ENCODE assay signal across 14 cellular contexts in genomic region chr17:65593092-65593869, GRCh38. TPM values are rescaled to one million over a fixed set of nuclear protein-coding genes. Genes with fewer than 3 reads are reported as not detected.
DNase-seq lines count a peak whose midpoint lies in the region; ATAC-seq and TF ChIP-seq lines count a peak whose summit lies in the region.
"Had no signal": no experiment of that assay in that cellular context is flagged by ENCODE, and none has a peak within 500 bp of the region (broad histone marks: within the 10 kb centered on the region; RNA-seq: fewer than 3 reads in every experiment).

No MANE protein-coding gene starts in this region.

- no peaks in the 10 kb centered on the region for H3K9me3 Mint-ChIP-seq in CD4-positive, alpha-beta memory T cell
- no peaks in the 10 kb centered on the region for H3K9me3 Mint-ChIP-seq in brain
- H3K9me3 Mint-ChIP-seq in naive thymus-derived CD4-positive, alpha-beta T cell = no peaks in the 10 kb centered on the region
- peaks cover 0 to 5% (median 2%) of the 10 kb centered on the region in 7 donors for H3K9me3 Mint-ChIP-seq in CD14-positive monocyte
- no peaks in the 10 kb centered on the region for H3K9me3 Mint-ChIP-seq in osteocyte (ENCODE audit: unreplicated experiment)
- H3K9me3 Mint-ChIP-seq: natural killer cell had no signal

- H3K27ac Mint-ChIP-seq in CD4-positive, alpha-beta memory T cell = no peak overlapping the region
- H3K27ac Mint-ChIP-seq in brain (peak overlapping the region in 4 of 5 experiments; percentile 51 to 96 (median 92)), CD14-positive monocyte (no peak overlapping the region), osteocyte (ENCODE audit: unreplicated experiment) (no peak overlapping the region)
- peak overlapping the region in 5 of 9 donors; percentile 25 to 76 (median 40) for H3K27ac Mint-ChIP-seq in naive thymus-derived CD4-positive, alpha-beta T cell
- H3K27ac Mint-ChIP-seq: natural killer cell had no signal

- no peak overlapping the region for H3K9ac ChIP-seq in HUES48 (ENCODE audit: low read depth, low read length)

- no peak overlapping the region for H3K4me3 ChIP-seq in CD4-positive, alpha-beta memory T cell (ENCODE audit: low read length in 2 of 2)
- peak overlapping the region; percentile 46 for H3K4me3 ChIP-seq in HUES48 (ENCODE audit: low read depth, low read length)
- H3K4me3 ChIP-seq in naive thymus-derived CD4-positive, alpha-beta T cell (ENCODE audit: low read length) = peak overlapping the region; percentile 9
- no peak overlapping the region for H3K4me3 ChIP-seq in left lung
- H3K4me3 ChIP-seq: K562 had no signal

- peaks cover 4 to 5% of the 10 kb centered on the region in 2 donors for H3K27me3 Mint-ChIP-seq in CD4-positive, alpha-beta memory T cell
- H3K27me3 Mint-ChIP-seq in brain (no peaks in the 10 kb centered on the region), CD14-positive monocyte (ENCODE audit: low read depth in 3 of 3) (peaks cover 17 to 28% (median 19%) of the 10 kb centered on the region in 3 donors), osteocyte (ENCODE audit: unreplicated experiment) (no peaks in the 10 kb centered on the region)
- peaks cover 0 to 5% (median 0%) of the 10 kb centered on the region in 5 donors for H3K27me3 Mint-ChIP-seq in naive thymus-derived CD4-positive, alpha-beta T cell

- no peaks in the 10 kb centered on the region for H3K4me1 ChIP-seq in CD4-positive, alpha-beta memory T cell (ENCODE audit: insufficient read depth, low read length)
- H3K4me1 ChIP-seq in HUES48 (ENCODE audit: control insufficient read depth, insufficient read depth, low read length) = peaks cover 30% of the 10 kb centered on the region
- H3K4me1 ChIP-seq in naive thymus-derived CD4-positive, alpha-beta T cell (ENCODE audit: control insufficient read depth in 2 of 2, insufficient read depth in 2 of 2, low read length in 2 of 2) = peaks cover 0 to 25% of the 10 kb centered on the region in 2 donors
- H3K4me1 ChIP-seq in left lung = peaks cover 4 to 7% of the 10 kb centered on the region in 2 donors

- no peak overlapping the region for H3K27ac ChIP-seq in CD4-positive, alpha-beta memory T cell (ENCODE audit: low read depth, low read length)
- H3K27ac ChIP-seq in HUES48 (ENCODE audit: low read depth, low read length) (peak overlapping the region; percentile 82), left lung (no peak overlapping the region)
- no peak overlapping the region for H3K27ac ChIP-seq in naive thymus-derived CD4-positive, alpha-beta T cell (ENCODE audit: low read depth, low read length)
- H3K27ac ChIP-seq: RWPE1 had no signal

- TF ChIP-seq CTCF in brain (conservative IDR thresholded peaks at IDR 0.05) (no peak), left lung (IDR thresholded peaks at IDR 0.05) (no peak), CD14-positive monocyte (IDR thresholded peaks at IDR 0.05) (no peak), osteocyte (IDR thresholded peaks at IDR 0.05) (no peak)

- no peaks in the 10 kb centered on the region for H3K36me3 ChIP-seq in CD4-positive, alpha-beta memory T cell (ENCODE audit: insufficient read depth, low read length)
- H3K36me3 ChIP-seq in HUES48 (ENCODE audit: control insufficient read depth, insufficient read depth, low read length) (no peaks in the 10 kb centered on the region), left lung (no peaks in the 10 kb centered on the region)
- no peaks in the 10 kb centered on the region for H3K36me3 ChIP-seq in naive thymus-derived CD4-positive, alpha-beta T cell (ENCODE audit: control insufficient read depth in 2 of 3, insufficient read depth in 3 of 3, low read length in 3 of 3)

- intact Hi-C loops in CD4-positive, alpha-beta memory T cell (cut with micrococcal nuclease) = no loop called here
- intact Hi-C loops in naive thymus-derived CD4-positive, alpha-beta T cell (cut with micrococcal nuclease) = no loop called here
- intact Hi-C loops in left lung (cut with DNase I) = no loop called here
- intact Hi-C loops in CD14-positive monocyte (cut with micrococcal nuclease) = no loop called here

- peaks cover 7 to 10% (median 9%) of the 10 kb centered on the region in 4 donors for H3K4me1 Mint-ChIP-seq in CD4-positive, alpha-beta memory T cell
- peaks cover 37% of the 10 kb centered on the region for H3K4me1 Mint-ChIP-seq in brain
- H3K4me1 Mint-ChIP-seq in naive thymus-derived CD4-positive, alpha-beta T cell = peaks cover 12 to 60% (median 38%) of the 10 kb centered on the region in 7 donors
- peaks cover 6% of the 10 kb centered on the region for H3K4me1 Mint-ChIP-seq in CD14-positive monocyte
- H3K4me1 Mint-ChIP-seq in osteocyte (ENCODE audit: unreplicated experiment) = peaks cover 21% of the 10 kb centered on the region

- POLR2A ChIA-PET in CD4-positive, alpha-beta memory T cell (lab: Charles Lee; ENCODE audit: partially characterized antibody) = no interaction called here
- POLR2A ChIA-PET in naive thymus-derived CD4-positive, alpha-beta T cell (lab: Charles Lee) = interaction anchor here (0.9 kb wide), 1 partner anchor 85 kb away, joined by 3 read pairs; no protein-coding TSS in a partner anchor

- H3K4me3 Mint-ChIP-seq in CD4-positive, alpha-beta memory T cell = peak overlapping the region in 6 of 8 donors; percentile 26 to 68 (median 48)
- H3K4me3 Mint-ChIP-seq in brain (peak overlapping the region; percentile 75 to 84 (median 78)), CD14-positive monocyte (peak overlapping the region in 1 of 2 donors; percentile 67), osteocyte (ENCODE audit: unreplicated experiment) (no peak overlapping the region)
- peak overlapping the region; percentile 78 to 91 (median 86) for H3K4me3 Mint-ChIP-seq in naive thymus-derived CD4-positive, alpha-beta T cell
- H3K4me3 Mint-ChIP-seq: natural killer cell had no signal

- no peak for DNase-seq in CD4-positive, alpha-beta memory T cell
- peak in 1 of 9 donors; percentile 25 for DNase-seq in naive thymus-derived CD4-positive, alpha-beta T cell
- DNase-seq in left lung (no peak), CD14-positive monocyte (ENCODE audit: low spot score) (no peak), osteocyte (ENCODE audit: extremely low spot score, unreplicated experiment) (no peak)
- DNase-seq: effector memory CD4-positive, alpha-beta T cell; natural killer cell; NCI-H1417 treated with DMSO at 0.1 percent for 48 hours; NCI-H69 had no signal

- CTCF ChIA-PET in CD4-positive, alpha-beta memory T cell (lab: Charles Lee; ENCODE audit: partially characterized antibody) = interaction anchor here (0.8 kb wide), 1 partner anchor 17 kb away, joined by 3 read pairs; no protein-coding TSS in a partner anchor
- CTCF ChIA-PET in naive thymus-derived CD4-positive, alpha-beta T cell (lab: Charles Lee) = no interaction called here

- H3K27me3 ChIP-seq in CD4-positive, alpha-beta memory T cell (ENCODE audit: insufficient read depth, low read length) = no peaks in the 10 kb centered on the region
- no peaks in the 10 kb centered on the region; the same call in 1 of the 2 replicates for H3K27me3 ChIP-seq in HUES48 (ENCODE audit: control insufficient read depth, insufficient read depth, low read length)
- no peaks in the 10 kb centered on the region for H3K27me3 ChIP-seq in naive thymus-derived CD4-positive, alpha-beta T cell (ENCODE audit: control insufficient read depth in 2 of 2, insufficient read depth in 2 of 2, low read length in 2 of 2)
- H3K27me3 ChIP-seq in left lung = no peaks in the 10 kb centered on the region

- no peaks in the 10 kb centered on the region for H3K9me3 ChIP-seq in CD4-positive, alpha-beta memory T cell (ENCODE audit: control insufficient read depth in 1 of 2, low read length in 2 of 2)
- H3K9me3 ChIP-seq in HUES48 (ENCODE audit: control insufficient read depth, insufficient read depth, low read length) (no peaks in the 10 kb centered on the region), left lung (no peaks in the 10 kb centered on the region)
- H3K9me3 ChIP-seq in naive thymus-derived CD4-positive, alpha-beta T cell (ENCODE audit: control insufficient read depth in 2 of 3, low read length in 3 of 3) = no peaks in the 10 kb centered on the region

- ATAC-seq in naive thymus-derived CD4-positive, alpha-beta T cell = no peak
- ATAC-seq in GM21390 (IDR thresholded peaks at IDR 0.05; ENCODE audit: unreplicated experiment) = no peak
- no peak for ATAC-seq in left lung
- ATAC-seq: K562, natural killer cell had no signal

- H3K36me3 Mint-ChIP-seq in CD4-positive, alpha-beta memory T cell = no peaks in the 10 kb centered on the region
- no peaks in the 10 kb centered on the region for H3K36me3 Mint-ChIP-seq in brain
- no peaks in the 10 kb centered on the region for H3K36me3 Mint-ChIP-seq in naive thymus-derived CD4-positive, alpha-beta T cell
- no peaks in the 10 kb centered on the region for H3K36me3 Mint-ChIP-seq in CD14-positive monocyte
- H3K36me3 Mint-ChIP-seq in osteocyte (ENCODE audit: unreplicated experiment) = no peaks in the 10 kb centered on the region
- H3K36me3 Mint-ChIP-seq: natural killer cell had no signal

RNA-seq across cellular contexts. Expression of gene AXIN2, which starts 31.8 kb away (rescaled TPM):
- 10 to 100 TPM; 30.1 to 30.3 TPM for total RNA-seq in CD4-positive, alpha-beta memory T cell
- polyA plus RNA-seq in CD4-positive, alpha-beta memory T cell = 10 to 100 TPM in 1 of 2 donors, 1 to 10 TPM in 1; 3.4 to 11.8 TPM
- polyA plus RNA-seq in brain (ENCODE audit: insufficient read depth, low read depth, low replicate concordance) (5.6 TPM), CD14-positive monocyte (under 1 TPM in 1 of 2 donors, not detected in 1; 0.10 TPM)
- total RNA-seq in naive thymus-derived CD4-positive, alpha-beta T cell = 10 to 100 TPM in 4 of 5 experiments, 1 to 10 TPM in 1; 7.4 to 63.4 (median 39.5) TPM
- 10 to 100 TPM; 10.5 to 16.2 TPM for polyA plus RNA-seq in naive thymus-derived CD4-positive, alpha-beta T cell
- total RNA-seq in left lung (10 to 100 TPM; 25.0 to 41.6 TPM), osteocyte (16.6 and 17.0 TPM in 2 replicates)

Comparison
In these comparisons a context has a peak if more than half of its experiments do, and no peak if none do; other contexts are left out.
1. H3K4me3 ChIP-seq: peak in HUES48 (single experiment) and naive thymus-derived CD4-positive, alpha-beta T cell (single experiment); none in CD4-positive, alpha-beta memory T cell (0 of 2) and left lung (0 of 2).
2. H3K27ac Mint-ChIP-seq: peak in brain (4 of 5) and naive thymus-derived CD4-positive, alpha-beta T cell (5 of 9); none in CD4-positive, alpha-beta memory T cell (0 of 7), CD14-positive monocyte (0 of 7) and osteocyte (single experiment).